Comparison of ENCODE assay signal across 11 cellular contexts in the genomic region with DNA sequence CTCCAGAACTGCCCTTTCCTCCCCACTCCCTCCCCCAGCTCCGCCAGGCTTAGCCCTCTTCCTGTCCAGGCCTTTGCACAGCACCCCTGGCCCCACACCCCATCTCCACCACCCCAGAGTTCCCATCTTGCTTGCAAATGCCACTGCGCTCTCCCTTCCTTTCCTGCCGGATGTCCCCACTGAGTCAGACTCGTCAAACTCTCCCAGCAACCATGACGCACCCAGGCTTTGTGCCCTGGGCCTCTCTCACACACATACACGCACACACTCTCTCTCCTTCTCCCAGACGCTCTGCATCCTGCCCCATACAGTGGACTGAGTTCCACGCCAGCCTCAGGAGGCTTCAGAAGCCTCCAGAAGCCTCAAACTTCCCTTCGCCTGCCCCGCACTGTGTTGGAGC. TPM values are rescaled to one million over a fixed set of nuclear protein-coding genes. Genes with fewer than 3 reads are reported as not detected.
DNase-seq lines count a peak whose midpoint lies in the region; ATAC-seq and TF ChIP-seq lines count a peak whose summit lies in the region.
"Had no signal": no experiment of that assay in that cellular context is flagged by ENCODE, and none has a peak within 500 bp of the region (broad histone marks: within the 10 kb centered on the region; RNA-seq: fewer than 3 reads in every experiment).

No MANE protein-coding gene starts in this region.

- H3K27ac ChIP-seq in SK-N-SH (ENCODE audit: low read depth in 2 of 2, low read length in 1 of 2) (peak overlapping the region; percentile 24 to 98; a peak in 3 of 4 replicates), gastrocnemius medialis (peak overlapping the region; percentile 28 to 99 (median 46))
- H3K27ac ChIP-seq: prostate gland had no signal

- H3K9me3 ChIP-seq in SK-N-SH (no peaks in the 10 kb centered on the region), gastrocnemius medialis (no peaks in the 10 kb centered on the region)
- H3K9me3 ChIP-seq: prostate gland had no signal

- WGBS in SK-N-SH (ENCODE audit: low lambda C conversion rate) = 21% methylated on average over 9 of the region's 10 CpGs

- H2AFZ ChIP-seq in SK-N-SH (ENCODE audit: low read depth) = no peak overlapping the region; the same call in 1 of the 2 replicates

- no peak for TF ChIP-seq POLR2A in gastrocnemius medialis (IDR thresholded peaks at IDR 0.05)

- peaks cover 41% of the 10 kb centered on the region for H3F3A ChIP-seq in SK-N-SH (replicated peaks; ENCODE audit: insufficient read depth)

- H3K79me2 ChIP-seq in SK-N-SH (ENCODE audit: insufficient read depth) = peaks cover 27% of the 10 kb centered on the region

- H3K9me2 ChIP-seq in SK-N-SH = no peaks in the 10 kb centered on the region

- no peaks in the 10 kb centered on the region for H4K20me1 ChIP-seq in SK-N-SH (ENCODE audit: insufficient read depth)

- POLR2A ChIA-PET in SK-N-SH (lab: Yijun Ruan, JAX) = no interaction called here

- ATAC-seq in gastrocnemius medialis = no peak
- ATAC-seq: WTC11 had no signal

- intact Hi-C loops in gastrocnemius medialis (cut with DNase I; ENCODE audit: low total_unique reads) = loop anchor here (5.0 kb wide), 1 partner anchor 39 kb away; a partner anchor contains a TSS

- TF ChIP-seq CTCF in SK-N-SH (IDR thresholded peaks at IDR 0.05) = no peak
- no peak for TF ChIP-seq CTCF in fibroblast of villous mesenchyme (IDR thresholded peaks at IDR 0.05; ENCODE audit: insufficient read depth, low read depth, low read length)
- no peak for TF ChIP-seq CTCF in gastrocnemius medialis (IDR thresholded peaks at IDR 0.05 in 4 of 5, conservative IDR thresholded peaks at IDR 0.05 in 1 of 5)

- no peaks in the 10 kb centered on the region for H3K27me3 ChIP-seq in SK-N-SH (ENCODE audit: insufficient read depth)
- no peaks in the 10 kb centered on the region for H3K27me3 ChIP-seq in gastrocnemius medialis

- no peak for TF ChIP-seq RAD21 in SK-N-SH (IDR thresholded peaks at IDR 0.05; ENCODE audit: low read length)

- in situ Hi-C loops in gastrocnemius medialis (cut with MboI; ENCODE audit: low sequenced_read_pairs in 4 of 4) = loop anchor here in 1 of 4 donors (10.0 kb wide), 1 partner anchor 81 kb away; no protein-coding TSS in a partner anchor

- DNase-seq in GDM1 (lab: John Stamatoyannopoulos, UW) = peak; percentile 63
- DNase-seq in SK-N-SH = no peak
- peak; percentile 89 for DNase-seq in fibroblast of villous mesenchyme (ENCODE audit: low read depth)
- no peak for DNase-seq in gastrocnemius medialis
- no peak for DNase-seq in NCI-H82 (lab: John Stamatoyannopoulos, UW)
- DNase-seq in NCI-H2171 treated with DMSO at 0.1 percent for 48 hours (lab: John Stamatoyannopoulos, UW) = no peak
- DNase-seq in activated naive CD4-positive, alpha-beta T cell treated with anti-CD3 and anti-CD28 coated beads, Interleukin-2, amount 50 U/mL, for 16 hours = no peak
- no peak for DNase-seq in NCI-H2227 treated with DMSO at 0.1 percent for 48 hours (lab: John Stamatoyannopoulos, UW)
- DNase-seq: NCI-H1092 treated with DMSO at 0.1 percent for 48 hours had no signal

- peak overlapping the region; percentile 79 for H3K9ac ChIP-seq in SK-N-SH

- H3K4me2 ChIP-seq in SK-N-SH = peak overlapping the region; percentile 57

- H3K36me3 ChIP-seq in SK-N-SH (replicated peaks in 1 of 2; ENCODE audit: control insufficient read depth in 1 of 2, insufficient read depth in 2 of 2, low read length in 1 of 2) (no peaks in the 10 kb centered on the region), gastrocnemius medialis (no peaks in the 10 kb centered on the region)
- H3K36me3 ChIP-seq: prostate gland had no signal

- CTCF ChIA-PET in SK-N-SH (lab: Yijun Ruan, JAX) = interaction anchor here (1.8 to 70.6 kb wide), 6 partner anchors 2 to 102 kb away, joined by 8 to 2194 read pairs (median 160); a partner anchor contains a TSS

- H3K4me1 ChIP-seq in SK-N-SH (ENCODE audit: control insufficient read depth in 1 of 2, insufficient read depth in 2 of 2, low read depth in 1 of 2, low read length in 1 of 2) (peaks cover 43 to 44% of the 10 kb centered on the region in 2 experiments; a peak in 3 of 4 replicates), gastrocnemius medialis (peaks cover 31 to 37% of the 10 kb centered on the region in 2 donors)

- H3K4me3 ChIP-seq in SK-N-SH (ENCODE audit: low read depth in 2 of 2, low read length in 1 of 2) (no peak overlapping the region), fibroblast of villous mesenchyme (ENCODE audit: low read depth, low read length) (no peak overlapping the region), gastrocnemius medialis (no peak overlapping the region)
- H3K4me3 ChIP-seq: prostate gland had no signal

- TF ChIP-seq EP300 in SK-N-SH (IDR thresholded peaks at IDR 0.05; ENCODE audit: borderline replicate concordance in 1 of 2, low read depth in 1 of 2, low read length in 1 of 2) = peak in 1 of 2 experiments; percentile 71; a peak in 1 of 4 replicates

TF ChIP-seq in SK-N-SH, 30 proteins besides CTCF, POLR2A, EP300 and RAD21 (continues in another document):
- TF ChIP-seq MXI1 (IDR thresholded peaks at IDR 0.05; ENCODE audit: low read depth, low read length) = no peak
- no peak for TF ChIP-seq ELF1 (IDR thresholded peaks at IDR 0.05)
- TF ChIP-seq GATA2 (CRISPR knock-in tag; IDR thresholded peaks at IDR 0.05) = no peak
- TF ChIP-seq RXRA (IDR thresholded peaks at IDR 0.05; ENCODE audit: borderline replicate concordance, low read depth) = no peak
- TF ChIP-seq NFIC (IDR thresholded peaks at IDR 0.05; ENCODE audit: borderline replicate concordance) = peak; percentile 74
- TF ChIP-seq, protein P1, sequence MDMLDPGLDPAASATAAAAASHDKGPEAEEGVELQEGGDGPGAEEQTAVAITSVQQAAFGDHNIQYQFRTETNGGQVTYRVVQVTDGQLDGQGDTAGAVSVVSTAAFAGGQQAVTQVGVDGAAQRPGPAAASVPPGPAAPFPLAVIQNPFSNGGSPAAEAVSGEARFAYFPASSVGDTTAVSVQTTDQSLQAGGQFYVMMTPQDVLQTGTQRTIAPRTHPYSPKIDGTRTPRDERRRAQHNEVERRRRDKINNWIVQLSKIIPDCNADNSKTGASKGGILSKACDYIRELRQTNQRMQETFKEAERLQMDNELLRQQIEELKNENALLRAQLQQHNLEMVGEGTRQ (IDR thresholded peaks at IDR 0.05; ENCODE audit: borderline replicate concordance, low read depth, low read length) = no peak
- TF ChIP-seq JUND (IDR thresholded peaks at IDR 0.05) = no peak; the same call in 1 of the 2 replicates
- TF ChIP-seq, protein P2, sequence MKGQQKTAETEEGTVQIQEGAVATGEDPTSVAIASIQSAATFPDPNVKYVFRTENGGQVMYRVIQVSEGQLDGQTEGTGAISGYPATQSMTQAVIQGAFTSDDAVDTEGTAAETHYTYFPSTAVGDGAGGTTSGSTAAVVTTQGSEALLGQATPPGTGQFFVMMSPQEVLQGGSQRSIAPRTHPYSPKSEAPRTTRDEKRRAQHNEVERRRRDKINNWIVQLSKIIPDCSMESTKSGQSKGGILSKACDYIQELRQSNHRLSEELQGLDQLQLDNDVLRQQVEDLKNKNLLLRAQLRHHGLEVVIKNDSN (IDR thresholded peaks at IDR 0.05; ENCODE audit: borderline replicate concordance, low read depth) = no peak
- TF ChIP-seq, protein P3, sequence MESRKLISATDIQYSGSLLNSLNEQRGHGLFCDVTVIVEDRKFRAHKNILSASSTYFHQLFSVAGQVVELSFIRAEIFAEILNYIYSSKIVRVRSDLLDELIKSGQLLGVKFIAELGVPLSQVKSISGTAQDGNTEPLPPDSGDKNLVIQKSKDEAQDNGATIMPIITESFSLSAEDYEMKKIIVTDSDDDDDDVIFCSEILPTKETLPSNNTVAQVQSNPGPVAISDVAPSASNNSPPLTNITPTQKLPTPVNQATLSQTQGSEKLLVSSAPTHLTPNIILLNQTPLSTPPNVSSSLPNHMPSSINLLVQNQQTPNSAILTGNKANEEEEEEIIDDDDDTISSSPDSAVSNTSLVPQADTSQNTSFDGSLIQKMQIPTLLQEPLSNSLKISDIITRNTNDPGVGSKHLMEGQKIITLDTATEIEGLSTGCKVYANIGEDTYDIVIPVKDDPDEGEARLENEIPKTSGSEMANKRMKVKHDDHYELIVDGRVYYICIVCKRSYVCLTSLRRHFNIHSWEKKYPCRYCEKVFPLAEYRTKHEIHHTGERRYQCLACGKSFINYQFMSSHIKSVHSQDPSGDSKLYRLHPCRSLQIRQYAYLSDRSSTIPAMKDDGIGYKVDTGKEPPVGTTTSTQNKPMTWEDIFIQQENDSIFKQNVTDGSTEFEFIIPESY (IDR thresholded peaks at IDR 0.05; ENCODE audit: borderline replicate concordance, low read depth) = no peak
- peak; percentile 57; the same call in 1 of the 2 replicates for TF ChIP-seq GABPA (IDR thresholded peaks at IDR 0.05; ENCODE audit: low read depth)
- peak; percentile 66; the same call in 1 of the 2 replicates for TF ChIP-seq POLR2AphosphoS5 (IDR thresholded peaks at IDR 0.05; ENCODE audit: low read depth, low read length)
- no peak for TF ChIP-seq EZH2phosphoT487 (IDR thresholded peaks at IDR 0.05; ENCODE audit: borderline replicate concordance, low read depth)

RNA-seq across cellular contexts. Expression of a gene that starts 2.8 kb away (rescaled TPM):
- 13.7 and 14.2 TPM in 2 replicates for polyA plus RNA-seq in SK-N-SH (2012; rRNA removed)
- polyA plus RNA-seq in SK-N-SH (2012; cell fraction: cytosol; rRNA removed) = 10.4 and 12.0 TPM in 2 replicates
- polyA plus RNA-seq in SK-N-SH (2012; cell fraction: nucleus; rRNA removed) = 82.8 and 92.4 TPM in 2 replicates
- total RNA-seq in fibroblast of villous mesenchyme = 35.4 and 40.3 TPM in 2 replicates
- 10 to 100 TPM; 14.4 to 55.1 (median 20.5) TPM for total RNA-seq in gastrocnemius medialis

RNA-seq across cellular contexts. Expression of a gene that starts 7.3 kb away (rescaled TPM):
- polyA plus RNA-seq in SK-N-SH (2012; rRNA removed) = not detected in 2 replicates
- not detected in 2 replicates for polyA plus RNA-seq in SK-N-SH (2012; cell fraction: cytosol; rRNA removed)
- not detected in 2 replicates for polyA plus RNA-seq in SK-N-SH (2012; cell fraction: nucleus; rRNA removed)
- total RNA-seq in fibroblast of villous mesenchyme (not detected in 2 replicates), gastrocnemius medialis (10 to 100 TPM in 1 of 4 donors, not detected in 3; 12.1 TPM)
- total RNA-seq: prostate gland, WTC11 had no signal

RNA-seq across cellular contexts. Expression of a gene that starts 14.5 kb away (rescaled TPM):
- 0.08 and 0.12 TPM in 2 replicates for polyA plus RNA-seq in SK-N-SH (2012; rRNA removed)
- polyA plus RNA-seq in SK-N-SH (2012; cell fraction: cytosol; rRNA removed) = 0.09 and 0.26 TPM in 2 replicates
- 0.14 and 0.33 TPM in 2 replicates for polyA plus RNA-seq in SK-N-SH (2012; cell fraction: nucleus; rRNA removed)
- total RNA-seq in fibroblast of villous mesenchyme (under 0.01 TPM in 2 replicates), gastrocnemius medialis (under 1 TPM; 0.02 to 0.12 (median 0.06) TPM)

RNA-seq across cellular contexts. Expression of a gene that starts 20.0 kb away (rescaled TPM):
- 7.8 and 9.8 TPM in 2 replicates for polyA plus RNA-seq in SK-N-SH (2012; rRNA removed)
- polyA plus RNA-seq in SK-N-SH (2012; cell fraction: cytosol; rRNA removed) = 10.2 and 10.7 TPM in 2 replicates
- 8.0 and 11.1 TPM in 2 replicates for polyA plus RNA-seq in SK-N-SH (2012; cell fraction: nucleus; rRNA removed)
- total RNA-seq in fibroblast of villous mesenchyme (11.9 and 16.8 TPM in 2 replicates), gastrocnemius medialis (10 to 100 TPM; 17.2 to 28.1 (median 17.7) TPM)

RNA-seq across cellular contexts. Expression of a gene that starts 35.8 kb away (rescaled TPM):
- 0.15 TPM in 2 replicates for polyA plus RNA-seq in SK-N-SH (2012; rRNA removed)
- polyA plus RNA-seq in SK-N-SH (2012; cell fraction: cytosol; rRNA removed) = 0.10 and 0.12 TPM in 2 replicates
- 0.44 and 0.59 TPM in 2 replicates for polyA plus RNA-seq in SK-N-SH (2012; cell fraction: nucleus; rRNA removed)
- total RNA-seq in fibroblast of villous mesenchyme (0.43 and 0.64 TPM in 2 replicates), gastrocnemius medialis (1 to 10 TPM in 2 of 4 donors, under 1 TPM in 1, not detected in 1; 0.72 to 2.0 (median 1.4) TPM)

Comparison
In these comparisons a context has a peak if more than half of its experiments do, and no peak if none do; other contexts are left out.
1. DNase-seq: peak in GDM1 (single experiment) and fibroblast of villous mesenchyme (single experiment); none in SK-N-SH (single experiment), gastrocnemius medialis (0 of 2), NCI-H82 (single experiment), NCI-H2171 treated with DMSO at 0.1 percent for 48 hours (single experiment), activated naive CD4-positive, alpha-beta T cell treated with anti-CD3 and anti-CD28 coated beads, Interleukin-2, amount 50 U/mL, for 16 hours (single experiment) and NCI-H2227 treated with DMSO at 0.1 percent for 48 hours (single experiment).